In genomic region chr12:54324617-54325441, GRCh38 we compare ENCODE assay signal across 1 cellular context.
A peak's percentile ranks its signal among the peaks of the same experiment; 100 is the strongest.
TF ChIP-seq lines count a peak whose summit lies in the region.

Gene COPZ1 (plus strand): TSS chr12:54325131. CDS start chr12:54325164, 33 bp downstream.

TF ChIP-seq in H1, 55 proteins besides CTCF, POLR2A, EP300 and RAD21 (continued from another document):
- TF ChIP-seq GTF2F1 (IDR thresholded peaks at IDR 0.05; ENCODE audit: borderline replicate concordance, low read depth, low read length) (no peak), JUN (IDR thresholded peaks at IDR 0.05; ENCODE audit: low read depth, low read length) (0 out of 2 replicates have a peak, but pooled peaks have one; percentile 9), E2F6 (IDR thresholded peaks at IDR 0.05) (no peak), ASH2L (IDR thresholded peaks at IDR 0.05; ENCODE audit: low read length) (no peak), CHD1 (IDR thresholded peaks at IDR 0.05; ENCODE audit: low read depth, low read length) (no peak), HDAC6 (IDR thresholded peaks at IDR 0.05; ENCODE audit: low read depth, low read length) (no peak), CHD2 (IDR thresholded peaks at IDR 0.05; ENCODE audit: low read length) (peak; percentile 87), SRF (IDR thresholded peaks at IDR 0.05; ENCODE audit: low read depth, low read length) (no peak), TAF1 (IDR thresholded peaks at IDR 0.05; ENCODE audit: low read depth, low read length) (peak; percentile 96), TCF12 (IDR thresholded peaks at IDR 0.05; ENCODE audit: low read depth, low read length) (no peak), RBBP5 (IDR thresholded peaks at IDR 0.05; ENCODE audit: borderline replicate concordance, low read depth, low read length) (no peak), BRCA1 (IDR thresholded peaks at IDR 0.05; ENCODE audit: low read depth, low read length) (no peak), YY1 (IDR thresholded peaks at IDR 0.05; ENCODE audit: low read depth, low read length) (peak; percentile 94), SP2 (IDR thresholded peaks at IDR 0.05; ENCODE audit: low read length) (peak; percentile 83), TAF7 (optimal IDR thresholded peaks at IDR 0.05; ENCODE audit: borderline replicate concordance, low read depth, low read length) (peak; percentile 95), SUZ12 (IDR thresholded peaks at IDR 0.05; ENCODE audit: low read length) (no peak), POLR2AphosphoS5 (IDR thresholded peaks at IDR 0.05; ENCODE audit: low read depth, low read length) (peak; percentile 76), SAP30 (IDR thresholded peaks at IDR 0.05; ENCODE audit: insufficient read depth, insufficient replicate concordance, low read length) (peak; percentile 61), NANOG (IDR thresholded peaks at IDR 0.05; ENCODE audit: insufficient read depth, low read depth, low read length, poor library complexity, severe bottlenecking) (no peak), RNF2 (IDR thresholded peaks at IDR 0.05; ENCODE audit: borderline replicate concordance, low read depth, low read length, missing control alignments, poor library complexity, severe bottlenecking) (no peak), KDM1A (IDR thresholded peaks at IDR 0.05; ENCODE audit: borderline replicate concordance, low read length) (no peak), SIN3A (conservative IDR thresholded peaks at IDR 0.05 in 1 of 2, IDR thresholded peaks at IDR 0.05 in 1 of 2; ENCODE audit: low read depth in 1 of 2, low read length in 2 of 2) (peak in 1 of 2 experiments; percentile 89; a peak in 1 of 4 replicates), PHF8 (conservative IDR thresholded peaks at IDR 0.05; ENCODE audit: low read depth, low read length) (peak; percentile 87), MAFK (IDR thresholded peaks at IDR 0.05; ENCODE audit: low read depth, low read length) (no peak), HDAC2 (IDR thresholded peaks at IDR 0.05; ENCODE audit: borderline replicate concordance in 1 of 2, low read depth in 2 of 2, low read length in 2 of 2) (peak in 1 of 2 experiments; percentile 59; a peak in 1 of 4 replicates), BACH1 (IDR thresholded peaks at IDR 0.05; ENCODE audit: low read length) (no peak), NRF1 (IDR thresholded peaks at IDR 0.05; ENCODE audit: low read depth, low read length) (no peak), RFX5 (IDR thresholded peaks at IDR 0.05; ENCODE audit: borderline replicate concordance, low read depth, low read length) (peak; percentile 60; the same call in 1 of the 2 replicates), CBX8 (IDR thresholded peaks at IDR 0.05; ENCODE audit: borderline replicate concordance, low read depth, low read length) (no peak), TBP (IDR thresholded peaks at IDR 0.05; ENCODE audit: low read depth, low read length) (peak; percentile 87), GABPA (IDR thresholded peaks at IDR 0.05; ENCODE audit: borderline replicate concordance, insufficient read depth, low read length) (no peak), POU5F1 (IDR thresholded peaks at IDR 0.05; ENCODE audit: low read depth, low read length) (no peak), SP4 (IDR thresholded peaks at IDR 0.05; ENCODE audit: low read length) (peak; percentile 82), KDM5A (IDR thresholded peaks at IDR 0.05; ENCODE audit: low read length) (peak; percentile 94)
- TF ChIP-seq, protein P1, sequence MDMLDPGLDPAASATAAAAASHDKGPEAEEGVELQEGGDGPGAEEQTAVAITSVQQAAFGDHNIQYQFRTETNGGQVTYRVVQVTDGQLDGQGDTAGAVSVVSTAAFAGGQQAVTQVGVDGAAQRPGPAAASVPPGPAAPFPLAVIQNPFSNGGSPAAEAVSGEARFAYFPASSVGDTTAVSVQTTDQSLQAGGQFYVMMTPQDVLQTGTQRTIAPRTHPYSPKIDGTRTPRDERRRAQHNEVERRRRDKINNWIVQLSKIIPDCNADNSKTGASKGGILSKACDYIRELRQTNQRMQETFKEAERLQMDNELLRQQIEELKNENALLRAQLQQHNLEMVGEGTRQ (IDR thresholded peaks at IDR 0.05; ENCODE audit: low read length) = peak; percentile 85
- TF ChIP-seq, protein P2, sequence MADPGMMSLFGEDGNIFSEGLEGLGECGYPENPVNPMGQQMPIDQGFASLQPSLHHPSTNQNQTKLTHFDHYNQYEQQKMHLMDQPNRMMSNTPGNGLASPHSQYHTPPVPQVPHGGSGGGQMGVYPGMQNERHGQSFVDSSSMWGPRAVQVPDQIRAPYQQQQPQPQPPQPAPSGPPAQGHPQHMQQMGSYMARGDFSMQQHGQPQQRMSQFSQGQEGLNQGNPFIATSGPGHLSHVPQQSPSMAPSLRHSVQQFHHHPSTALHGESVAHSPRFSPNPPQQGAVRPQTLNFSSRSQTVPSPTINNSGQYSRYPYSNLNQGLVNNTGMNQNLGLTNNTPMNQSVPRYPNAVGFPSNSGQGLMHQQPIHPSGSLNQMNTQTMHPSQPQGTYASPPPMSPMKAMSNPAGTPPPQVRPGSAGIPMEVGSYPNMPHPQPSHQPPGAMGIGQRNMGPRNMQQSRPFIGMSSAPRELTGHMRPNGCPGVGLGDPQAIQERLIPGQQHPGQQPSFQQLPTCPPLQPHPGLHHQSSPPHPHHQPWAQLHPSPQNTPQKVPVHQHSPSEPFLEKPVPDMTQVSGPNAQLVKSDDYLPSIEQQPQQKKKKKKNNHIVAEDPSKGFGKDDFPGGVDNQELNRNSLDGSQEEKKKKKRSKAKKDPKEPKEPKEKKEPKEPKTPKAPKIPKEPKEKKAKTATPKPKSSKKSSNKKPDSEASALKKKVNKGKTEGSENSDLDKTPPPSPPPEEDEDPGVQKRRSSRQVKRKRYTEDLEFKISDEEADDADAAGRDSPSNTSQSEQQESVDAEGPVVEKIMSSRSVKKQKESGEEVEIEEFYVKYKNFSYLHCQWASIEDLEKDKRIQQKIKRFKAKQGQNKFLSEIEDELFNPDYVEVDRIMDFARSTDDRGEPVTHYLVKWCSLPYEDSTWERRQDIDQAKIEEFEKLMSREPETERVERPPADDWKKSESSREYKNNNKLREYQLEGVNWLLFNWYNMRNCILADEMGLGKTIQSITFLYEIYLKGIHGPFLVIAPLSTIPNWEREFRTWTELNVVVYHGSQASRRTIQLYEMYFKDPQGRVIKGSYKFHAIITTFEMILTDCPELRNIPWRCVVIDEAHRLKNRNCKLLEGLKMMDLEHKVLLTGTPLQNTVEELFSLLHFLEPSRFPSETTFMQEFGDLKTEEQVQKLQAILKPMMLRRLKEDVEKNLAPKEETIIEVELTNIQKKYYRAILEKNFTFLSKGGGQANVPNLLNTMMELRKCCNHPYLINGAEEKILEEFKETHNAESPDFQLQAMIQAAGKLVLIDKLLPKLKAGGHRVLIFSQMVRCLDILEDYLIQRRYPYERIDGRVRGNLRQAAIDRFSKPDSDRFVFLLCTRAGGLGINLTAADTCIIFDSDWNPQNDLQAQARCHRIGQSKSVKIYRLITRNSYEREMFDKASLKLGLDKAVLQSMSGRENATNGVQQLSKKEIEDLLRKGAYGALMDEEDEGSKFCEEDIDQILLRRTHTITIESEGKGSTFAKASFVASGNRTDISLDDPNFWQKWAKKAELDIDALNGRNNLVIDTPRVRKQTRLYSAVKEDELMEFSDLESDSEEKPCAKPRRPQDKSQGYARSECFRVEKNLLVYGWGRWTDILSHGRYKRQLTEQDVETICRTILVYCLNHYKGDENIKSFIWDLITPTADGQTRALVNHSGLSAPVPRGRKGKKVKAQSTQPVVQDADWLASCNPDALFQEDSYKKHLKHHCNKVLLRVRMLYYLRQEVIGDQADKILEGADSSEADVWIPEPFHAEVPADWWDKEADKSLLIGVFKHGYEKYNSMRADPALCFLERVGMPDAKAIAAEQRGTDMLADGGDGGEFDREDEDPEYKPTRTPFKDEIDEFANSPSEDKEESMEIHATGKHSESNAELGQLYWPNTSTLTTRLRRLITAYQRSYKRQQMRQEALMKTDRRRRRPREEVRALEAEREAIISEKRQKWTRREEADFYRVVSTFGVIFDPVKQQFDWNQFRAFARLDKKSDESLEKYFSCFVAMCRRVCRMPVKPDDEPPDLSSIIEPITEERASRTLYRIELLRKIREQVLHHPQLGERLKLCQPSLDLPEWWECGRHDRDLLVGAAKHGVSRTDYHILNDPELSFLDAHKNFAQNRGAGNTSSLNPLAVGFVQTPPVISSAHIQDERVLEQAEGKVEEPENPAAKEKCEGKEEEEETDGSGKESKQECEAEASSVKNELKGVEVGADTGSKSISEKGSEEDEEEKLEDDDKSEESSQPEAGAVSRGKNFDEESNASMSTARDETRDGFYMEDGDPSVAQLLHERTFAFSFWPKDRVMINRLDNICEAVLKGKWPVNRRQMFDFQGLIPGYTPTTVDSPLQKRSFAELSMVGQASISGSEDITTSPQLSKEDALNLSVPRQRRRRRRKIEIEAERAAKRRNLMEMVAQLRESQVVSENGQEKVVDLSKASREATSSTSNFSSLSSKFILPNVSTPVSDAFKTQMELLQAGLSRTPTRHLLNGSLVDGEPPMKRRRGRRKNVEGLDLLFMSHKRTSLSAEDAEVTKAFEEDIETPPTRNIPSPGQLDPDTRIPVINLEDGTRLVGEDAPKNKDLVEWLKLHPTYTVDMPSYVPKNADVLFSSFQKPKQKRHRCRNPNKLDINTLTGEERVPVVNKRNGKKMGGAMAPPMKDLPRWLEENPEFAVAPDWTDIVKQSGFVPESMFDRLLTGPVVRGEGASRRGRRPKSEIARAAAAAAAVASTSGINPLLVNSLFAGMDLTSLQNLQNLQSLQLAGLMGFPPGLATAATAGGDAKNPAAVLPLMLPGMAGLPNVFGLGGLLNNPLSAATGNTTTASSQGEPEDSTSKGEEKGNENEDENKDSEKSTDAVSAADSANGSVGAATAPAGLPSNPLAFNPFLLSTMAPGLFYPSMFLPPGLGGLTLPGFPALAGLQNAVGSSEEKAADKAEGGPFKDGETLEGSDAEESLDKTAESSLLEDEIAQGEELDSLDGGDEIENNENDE (IDR thresholded peaks at IDR 0.05; ENCODE audit: insufficient replicate concordance, low read length) = no peak
- TF ChIP-seq, protein P3, sequence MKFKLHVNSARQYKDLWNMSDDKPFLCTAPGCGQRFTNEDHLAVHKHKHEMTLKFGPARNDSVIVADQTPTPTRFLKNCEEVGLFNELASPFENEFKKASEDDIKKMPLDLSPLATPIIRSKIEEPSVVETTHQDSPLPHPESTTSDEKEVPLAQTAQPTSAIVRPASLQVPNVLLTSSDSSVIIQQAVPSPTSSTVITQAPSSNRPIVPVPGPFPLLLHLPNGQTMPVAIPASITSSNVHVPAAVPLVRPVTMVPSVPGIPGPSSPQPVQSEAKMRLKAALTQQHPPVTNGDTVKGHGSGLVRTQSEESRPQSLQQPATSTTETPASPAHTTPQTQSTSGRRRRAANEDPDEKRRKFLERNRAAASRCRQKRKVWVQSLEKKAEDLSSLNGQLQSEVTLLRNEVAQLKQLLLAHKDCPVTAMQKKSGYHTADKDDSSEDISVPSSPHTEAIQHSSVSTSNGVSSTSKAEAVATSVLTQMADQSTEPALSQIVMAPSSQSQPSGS (IDR thresholded peaks at IDR 0.05; ENCODE audit: low read length) = no peak
